ENCODE assay signal across 11 cellular contexts in the genomic region with DNA sequence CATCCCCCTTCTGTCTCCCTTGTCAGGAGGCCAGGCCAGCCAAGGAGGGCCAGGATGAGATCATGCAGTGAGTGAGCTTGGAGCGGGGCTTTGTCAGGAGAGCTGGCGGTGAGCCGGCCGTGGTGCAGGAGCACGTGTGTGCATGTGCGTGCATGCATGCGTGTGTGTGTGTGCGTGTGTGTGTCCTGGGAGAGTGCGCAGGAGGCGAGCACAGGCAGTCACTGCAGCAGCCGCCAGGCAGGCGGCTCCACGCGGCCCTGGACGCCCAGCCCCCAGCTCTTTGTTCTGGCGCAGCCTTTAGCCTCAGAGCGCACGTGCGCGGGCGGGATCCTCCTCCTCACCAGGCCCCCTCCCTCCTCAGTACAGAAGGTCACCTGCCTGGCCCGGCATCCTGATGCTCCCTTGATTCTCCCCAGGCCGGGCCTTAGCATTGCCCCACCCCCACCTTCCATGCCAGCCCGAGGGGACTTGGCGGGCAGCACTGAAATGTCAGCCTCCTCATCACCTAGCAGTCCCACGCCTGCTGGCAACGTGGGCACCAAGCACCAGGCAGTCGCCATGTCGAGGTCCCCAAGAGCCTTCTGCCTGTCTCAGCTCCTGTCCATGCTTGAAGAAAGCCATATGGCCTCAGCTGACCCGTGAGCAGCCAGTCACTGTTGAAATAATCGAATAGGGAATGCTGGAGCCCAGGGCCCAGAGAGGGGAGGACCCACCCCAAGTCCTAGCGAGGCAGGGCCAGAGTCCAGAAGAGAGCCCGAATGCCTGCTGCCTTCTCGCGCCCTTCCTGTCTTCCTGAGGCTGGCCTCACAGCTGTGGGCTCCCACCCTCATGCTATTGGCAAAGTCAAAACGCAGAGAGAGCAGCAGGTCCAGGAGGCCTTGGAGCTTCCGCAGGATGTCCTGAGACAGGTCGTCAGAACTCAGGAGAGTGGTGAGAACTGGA.
DNase-seq lines count a peak whose midpoint lies in the region; ATAC-seq and TF ChIP-seq lines count a peak whose summit lies in the region.
"Had no signal": no experiment of that assay in that cellular context is flagged by ENCODE, and none has a peak within 500 bp of the region (broad histone marks: within the 10 kb centered on the region; RNA-seq: fewer than 3 reads in every experiment).

No MANE protein-coding gene starts in this region.

- POLR2A ChIA-PET in BJ (lab: Charles Lee), result no interaction called here

- H3K4me1 ChIP-seq in SJCRH30, result no peaks in the 10 kb centered on the region

- H3K9me3 ChIP-seq in SJCRH30 (replicated peaks) (no peaks in the 10 kb centered on the region), MG63 (no peaks in the 10 kb centered on the region)

- no peak overlapping the region for H3K4me3 ChIP-seq in BJ (ENCODE audit: low read depth, low read length)
- no peak overlapping the region for H3K4me3 ChIP-seq in SJCRH30
- no peak overlapping the region for H3K4me3 ChIP-seq in MG63

- ATAC-seq in Right ventricle myocardium superior (ENCODE audit: poor library complexity) (peak; percentile 67), HG03135 (IDR thresholded peaks at IDR 0.05; ENCODE audit: unreplicated experiment) (no peak)

- DNase-seq in BJ (ENCODE audit: low read depth) (peak; percentile 44), amniotic epithelial cell (ENCODE audit: low read depth) (peak; percentile 90), Right ventricle myocardium superior (peak; percentile 89), occipital lobe (lab: John Stamatoyannopoulos, UW) (peak; percentile 66), SJCRH30 (no peak), MG63 (no peak), HT-29 (ENCODE audit: low spot score) (no peak)
- DNase-seq: activated gamma-delta T cell treated with Interleukin-2 at 50 U/mL for 16 hours; CD4-positive, CD25-positive, alpha-beta regulatory T cell; NCI-H2081 had no signal

- intact Hi-C loops in Right ventricle myocardium superior (cut with DNase I), result no loop called here

- H3K27ac ChIP-seq in SJCRH30, result no peak overlapping the region

- 0 out of 2 replicates have a peak, but pooled peaks have one; percentile 13 for TF ChIP-seq CTCF in BJ (IDR thresholded peaks at IDR 0.05; ENCODE audit: insufficient read depth, low read depth, low read length)

- CTCF ChIA-PET in BJ (lab: Yijun Ruan, JAX), result interaction anchor here (1.0 to 1.1 kb wide), 4 partner anchors 11 to 26 kb away, joined by 3 read pairs; no protein-coding TSS in a partner anchor

- no peaks in the 10 kb centered on the region for H3K27me3 ChIP-seq in BJ (ENCODE audit: control insufficient read depth, insufficient read depth, low read length)
- no peaks in the 10 kb centered on the region for H3K27me3 ChIP-seq in SJCRH30
- H3K27me3 ChIP-seq in MG63, result no peaks in the 10 kb centered on the region

- peaks cover 25% of the 10 kb centered on the region for H3K36me3 ChIP-seq in BJ (ENCODE audit: control insufficient read depth, insufficient read depth, low read length)
- peaks cover 9% of the 10 kb centered on the region for H3K36me3 ChIP-seq in SJCRH30
- peaks cover 93% of the 10 kb centered on the region for H3K36me3 ChIP-seq in MG63

Comparison
In these comparisons a context has a peak if more than half of its experiments do, and no peak if none do; other contexts are left out.
1. DNase-seq: peak in BJ (single experiment), amniotic epithelial cell (single experiment), Right ventricle myocardium superior (single experiment) and occipital lobe (single experiment); none in SJCRH30 (0 of 2), MG63 (single experiment) and HT-29 (single experiment).